Comparison of ENCODE assay signal across 8 cellular contexts in the genomic region with DNA sequence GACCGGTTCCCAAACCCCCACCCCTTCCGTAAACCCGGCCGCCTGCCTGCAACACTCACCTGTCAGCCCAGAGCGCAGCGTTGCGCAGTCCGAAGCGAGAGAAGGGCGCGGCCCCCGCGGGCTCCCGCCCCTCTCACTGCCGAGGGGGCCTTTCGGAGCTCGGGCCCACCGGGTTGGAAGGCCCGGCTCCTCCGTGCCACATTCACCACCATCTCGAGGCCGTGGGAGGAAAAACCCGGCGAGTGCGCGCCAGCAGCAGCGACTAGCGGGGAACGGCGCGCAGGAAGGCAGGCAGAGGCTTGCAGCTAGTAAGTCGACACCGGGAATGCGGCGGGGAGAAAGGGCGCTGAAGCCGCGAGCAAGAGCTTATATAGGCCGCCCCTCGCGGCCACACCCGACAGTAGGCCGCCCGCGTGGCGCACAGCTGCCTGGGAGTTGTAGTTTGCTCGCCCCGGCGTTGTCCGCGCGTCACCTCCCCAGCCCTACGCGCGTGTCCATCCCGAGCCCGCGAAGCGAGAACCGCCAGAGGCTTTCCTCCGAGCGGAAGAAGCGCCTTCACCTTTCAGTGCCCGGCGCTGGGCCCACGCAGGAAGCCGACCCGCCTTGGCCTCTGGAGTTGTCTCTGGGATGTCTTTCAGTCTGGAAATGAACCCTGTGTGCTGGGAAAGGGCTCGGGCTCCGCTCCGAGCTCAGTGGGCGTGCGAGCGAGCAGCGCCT. TPM values are rescaled to one million over a fixed set of nuclear protein-coding genes. Genes with fewer than 3 reads are reported as not detected.
DNase-seq lines count a peak whose midpoint lies in the region; ATAC-seq and TF ChIP-seq lines count a peak whose summit lies in the region.

No MANE protein-coding gene starts in this region.

- intact Hi-C loops in heart left ventricle (cut with DNase I) = loop anchor here in 4 of 10 donors (1.0 to 10.0 kb wide), 4 partner anchors 28 to 64 kb away; partner anchors contain the start of genes TRNAU1AP (in 2 of the 4), RNU11 (in 1 of the 4) and TAF12 (in 1 of the 4)
- intact Hi-C loops in posterior vena cava (cut with DNase I) = no loop called here
- intact Hi-C loops in upper lobe of right lung (cut with DNase I) = no loop called here

- ATAC-seq in HG02642 (IDR thresholded peaks at IDR 0.05; ENCODE audit: poor library complexity, unreplicated experiment) = peak; percentile 88
- peak; percentile 97 to 99 (median 99) for ATAC-seq in heart left ventricle
- peak; percentile 98 for ATAC-seq in upper lobe of right lung

- H3K4me2 ChIP-seq in SU-DHL-6 (ENCODE audit: low read depth, low read length, poor library complexity, severe bottlenecking) = peak overlapping the region; percentile 91

- peaks cover 11% of the 10 kb centered on the region; the same call in 1 of the 2 replicates for H4K20me1 ChIP-seq in SU-DHL-6 (ENCODE audit: low read depth, low read length)

- peaks cover 28% of the 10 kb centered on the region for H3K36me3 ChIP-seq in SU-DHL-6 (ENCODE audit: low read length)
- peaks cover 35% of the 10 kb centered on the region for H3K36me3 ChIP-seq in adipocyte (ENCODE audit: control insufficient read depth, insufficient read depth, low read length, severe bottlenecking)
- peaks cover 0 to 42% (median 37%) of the 10 kb centered on the region in 9 donors for H3K36me3 ChIP-seq in heart left ventricle
- peaks cover 42% of the 10 kb centered on the region for H3K36me3 ChIP-seq in upper lobe of right lung

- peaks cover 23% of the 10 kb centered on the region for H3K79me2 ChIP-seq in SU-DHL-6 (ENCODE audit: insufficient read depth, low read length)

- H3K9ac ChIP-seq in SU-DHL-6 (ENCODE audit: low read length) (peak overlapping the region; percentile 99), adipocyte (ENCODE audit: low read length) (peak overlapping the region; percentile 95)

- H3K4me3 ChIP-seq in SU-DHL-6 (ENCODE audit: insufficient read depth, low read length, poor library complexity, severe bottlenecking) = peak overlapping the region; percentile 98
- peak overlapping the region; percentile 94 for H3K4me3 ChIP-seq in adipocyte (ENCODE audit: low read length)
- peak overlapping the region; percentile 67 to 99 (median 88) for H3K4me3 ChIP-seq in heart left ventricle
- peak overlapping the region; percentile 97 for H3K4me3 ChIP-seq in upper lobe of right lung

- H3K27me3 ChIP-seq in SU-DHL-6 (ENCODE audit: low read length) (no peaks in the 10 kb centered on the region), adipocyte (replicated peaks; ENCODE audit: control insufficient read depth, insufficient read depth, low read length) (no peaks in the 10 kb centered on the region), heart left ventricle (no peaks in the 10 kb centered on the region), upper lobe of right lung (no peaks in the 10 kb centered on the region)

- H3K4me1 ChIP-seq in adipocyte (ENCODE audit: control insufficient read depth, insufficient read depth, low read length) (peaks cover 23% of the 10 kb centered on the region), heart left ventricle (peaks cover 0 to 52% (median 21%) of the 10 kb centered on the region in 12 donors), upper lobe of right lung (peaks cover 23% of the 10 kb centered on the region)

- H3K27ac ChIP-seq in SU-DHL-6 (ENCODE audit: low read depth, low read length) = peak overlapping the region; percentile 92
- peak overlapping the region; percentile 59 to 94 (median 86) for H3K27ac ChIP-seq in heart left ventricle
- H3K27ac ChIP-seq in upper lobe of right lung = peak overlapping the region; percentile 91

- peak; percentile 13 to 98 for TF ChIP-seq POLR2A in heart left ventricle (IDR thresholded peaks at IDR 0.05)

- H3F3A ChIP-seq in SU-DHL-6 (ENCODE audit: insufficient read depth) = peaks cover 54% of the 10 kb centered on the region

- DNase-seq in NCI-H1105 treated with DMSO at 0.1 percent for 48 hours (lab: John Stamatoyannopoulos, UW) (peak; percentile 96), adipocyte (ENCODE audit: low read depth) (peak; percentile 98), heart left ventricle (peak; percentile 95 to 98 (median 97)), posterior vena cava (ENCODE audit: low spot score) (peak; percentile 99), upper lobe of right lung (peak; percentile 98)

- H3K9me3 ChIP-seq in SU-DHL-6 (ENCODE audit: insufficient read depth, low read length) (no peaks in the 10 kb centered on the region), adipocyte (ENCODE audit: control insufficient read depth, low read length) (no peaks in the 10 kb centered on the region), heart left ventricle (no peaks in the 10 kb centered on the region), upper lobe of right lung (no peaks in the 10 kb centered on the region)

- peak overlapping the region; percentile 73 for H2AFZ ChIP-seq in SU-DHL-6 (ENCODE audit: low read depth, low read length, severe bottlenecking)

- TF ChIP-seq CTCF in GM12873 (IDR thresholded peaks at IDR 0.05; ENCODE audit: insufficient read depth, low read depth, low read length, missing control alignments) = peak; percentile 24
- no peak for TF ChIP-seq CTCF in SU-DHL-6 (IDR thresholded peaks at IDR 0.05; ENCODE audit: insufficient read depth, low read length, poor library complexity, severe bottlenecking)
- peak in 3 of 12 donors; percentile 7 to 32 (median 18) for TF ChIP-seq CTCF in heart left ventricle (IDR thresholded peaks at IDR 0.05)
- TF ChIP-seq CTCF in upper lobe of right lung (IDR thresholded peaks at IDR 0.05) = peak; percentile 14

- WGBS in heart left ventricle, 4 donors = 0 to 1% (median 0%) methylated on average over 47 to 75 of the region's 75 CpGs

- no peaks in the 10 kb centered on the region for H3K9me2 ChIP-seq in SU-DHL-6 (replicated peaks; ENCODE audit: insufficient read depth, low read length)

RNA-seq across cellular contexts. Expression of gene RAB42, which starts 10.4 kb away (rescaled TPM):
- total RNA-seq in heart left ventricle (10 to 100 TPM in 1 of 9 donors, 1 to 10 TPM in 4, under 1 TPM in 4; 0.49 to 13.1 (median 1.2) TPM), posterior vena cava (1 to 10 TPM; 3.5 to 4.2 TPM), upper lobe of right lung (5.5 TPM)
- under 1 TPM; 0.49 to 0.50 TPM for polyA plus RNA-seq in heart left ventricle

RNA-seq across cellular contexts. Expression of gene TRNAU1AP, which starts 28.8 kb away (rescaled TPM):
- total RNA-seq in heart left ventricle (10 to 100 TPM in 8 of 9 donors, 1 to 10 TPM in 1; 7.9 to 26.6 (median 15.5) TPM), posterior vena cava (10 to 100 TPM; 17.5 to 23.2 TPM), upper lobe of right lung (24.5 TPM)
- 10 to 100 TPM; 15.1 to 16.8 TPM for polyA plus RNA-seq in heart left ventricle

Comparison
In these comparisons a context has a peak if more than half of its experiments do, and no peak if none do; other contexts are left out.
1. Peak in every context shown above with its lines: DNase-seq, ATAC-seq, H3K4me3 ChIP-seq and H3K27ac ChIP-seq.